Comparison of ENCODE assay signal across 17 cellular contexts in the genomic region with DNA sequence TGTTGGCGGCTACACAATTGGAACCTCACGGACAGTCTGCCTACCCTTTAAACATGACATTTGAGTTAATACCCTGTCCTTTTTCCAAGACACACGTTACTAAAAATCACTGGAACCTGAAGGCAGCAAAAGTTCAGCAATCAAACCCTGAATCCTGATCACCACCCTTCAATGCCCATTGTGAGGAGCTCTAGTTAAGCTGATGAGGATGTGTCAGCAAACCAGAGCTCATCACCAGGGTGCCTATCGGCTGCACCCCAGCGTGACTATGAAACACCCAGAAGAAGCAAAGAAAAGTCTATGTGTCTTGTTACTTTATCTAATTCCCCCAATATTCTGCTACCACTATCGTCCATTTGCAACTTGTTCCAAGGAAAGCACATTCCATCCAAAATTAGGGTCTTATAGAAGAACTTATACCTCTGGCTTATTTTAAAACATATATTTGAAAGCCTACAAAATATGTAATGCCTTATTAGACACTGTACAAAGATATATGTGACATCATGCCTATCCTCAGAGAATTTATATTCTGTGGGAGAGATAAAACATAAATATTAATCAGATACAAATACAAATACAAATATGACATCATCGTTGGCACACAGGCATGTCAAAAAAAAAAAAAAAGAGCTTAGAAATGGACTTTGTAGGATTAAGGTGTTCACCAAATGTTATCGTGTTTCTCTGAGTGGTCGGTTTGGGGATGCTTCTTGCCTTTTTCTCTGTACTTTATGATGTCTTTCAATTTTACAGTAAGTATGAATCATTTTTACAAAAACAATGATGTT.
"Had no signal": no experiment of that assay in that cellular context is flagged by ENCODE, and none has a peak within 500 bp of the region (broad histone marks: within the 10 kb centered on the region; RNA-seq: fewer than 3 reads in every experiment).

No MANE protein-coding gene starts in this region.

- H3K9me3 ChIP-seq: left ventricle myocardium inferior, vagina had no signal

- ATAC-seq: activated CD4-positive, alpha-beta T cell treated with anti-CD3 and anti-CD28 coated beads for 36 hours; activated T-cell treated with anti-CD3 and anti-CD28 coated beads, Interleukin-2, amount 50 U/mL, for 4 hours; esophagus mucosa; naive thymus-derived CD4-positive, alpha-beta T cell; stimulated activated naive B cell treated with anti-CD40 and anti-IgM and Interleukin-4, amounts not matched to agents 10 μg/mL and 1 μg/mL and 100 μg/mL, for 72 hours had no signal

- H3K36me3 ChIP-seq: left ventricle myocardium inferior, vagina had no signal

- DNase-seq: activated B cell treated with CpG ODN at 0.5 μM for 24 hours; activated CD4-positive, alpha-beta T cell treated with anti-CD3 and anti-CD28 coated beads for 36 hours; activated CD4-positive, alpha-beta T cell treated with anti-CD3 and anti-CD28 coated beads, Interleukin-2, amount 50 U/mL, for 48 hours; activated CD8-positive, alpha-beta memory T cell treated with anti-CD3 and anti-CD28 coated beads, Interleukin-2, amount 50 U/mL, for 48 hours; activated naive CD4-positive, alpha-beta T cell; activated naive CD8-positive, alpha-beta T cell treated with anti-CD3 and anti-CD28 coated beads for 36 hours; activated T-cell treated with anti-CD3 and anti-CD28 coated beads, Interleukin-2, amount 50 U/mL, for 4 hours; central memory CD4-positive, alpha-beta T cell; effector memory CD4-positive, alpha-beta T cell; hypothalamus; left ventricle myocardium inferior; naive thymus-derived CD4-positive, alpha-beta T cell; stimulated activated CD4-positive, alpha-beta T cell treated with anti-CD3 and anti-CD28 coated beads, Interleukin-2, amount 100 ng/mL, for 48 hours; stimulated activated CD8-positive, alpha-beta memory T cell treated with anti-CD3 and anti-CD28 coated beads, Interleukin-4, amount 100 ng/mL, for 48 hours; stimulated activated naive B cell treated with anti-CD40 and anti-IgM and Interleukin-4, amounts not matched to agents 10 μg/mL and 1 μg/mL and 100 μg/mL, for 72 hours had no signal

- H3K4me3 ChIP-seq: left ventricle myocardium inferior, vagina had no signal

- H3K27me3 ChIP-seq: vagina had no signal

- H3K4me1 ChIP-seq: left ventricle myocardium inferior, vagina had no signal

- H3K27ac ChIP-seq: left ventricle myocardium inferior, vagina had no signal
